Comparison of ENCODE assay signal across 33 cellular contexts in the genomic region with DNA sequence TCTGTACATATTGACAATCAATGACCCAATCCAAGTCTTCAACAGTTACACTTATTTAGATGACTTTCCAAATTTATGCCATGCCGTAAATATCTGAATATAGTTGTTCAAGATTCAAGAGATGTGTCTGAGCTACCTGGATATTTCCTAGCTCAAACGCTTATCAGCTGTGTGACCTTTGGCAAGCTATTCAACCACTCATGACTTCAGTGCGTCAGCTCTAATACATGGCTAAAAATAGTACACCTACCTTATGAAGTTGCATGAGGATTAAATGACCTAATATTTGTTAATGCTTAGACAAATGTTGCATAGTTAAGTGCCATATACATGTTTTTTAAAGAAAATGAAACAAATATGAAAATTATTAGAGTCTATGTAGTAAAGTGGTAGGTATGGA.
"Had no signal": no experiment of that assay in that cellular context is flagged by ENCODE, and none has a peak within 500 bp of the region (broad histone marks: within the 10 kb centered on the region; RNA-seq: fewer than 3 reads in every experiment).

No MANE protein-coding gene starts in this region.

- H3K27me3 ChIP-seq: MG63, SJCRH30 had no signal

- DNase-seq: Kasumi-1, KG1, MG63, NCI-H1048, NCI-H1092 treated with DMSO at 0.1 percent for 48 hours, NCI-H1105 treated with DMSO at 0.1 percent for 48 hours, NCI-H1417, NCI-H1436, NCI-H146, NCI-H1694, NCI-H187, NCI-H1930, NCI-H2029 treated with DMSO at 0.1 percent for 48 hours, NCI-H2081 treated with DMSO at 0.1 percent for 48 hours, NCI-H2107, NCI-H2171, NCI-H226, NCI-H446 treated with DMSO at 0.1 percent for 48 hours, NCI-H510A, NCI-H526, NCI-H69, NCI-H748 treated with DMSO at 0.1 percent for 48 hours, NCI-H82, OCI-M1, PC-3, SHP77, SIG-M5 had no signal

- H3K4me1 ChIP-seq: SJCRH30 had no signal

- H3K36me3 ChIP-seq: MG63, SJCRH30 had no signal

- H3K4me3 ChIP-seq: MG63, SJCRH30, SK-N-MC had no signal

- ATAC-seq: PC-3, Right ventricle myocardium inferior, SK-N-SH treated with all-trans-retinoic acid at 6 μM for 48 hours had no signal

- H3K27ac ChIP-seq: RWPE1, SJCRH30, SK-N-MC had no signal

- FAIRE-seq: RCC 7860 had no signal

- H3K9me3 ChIP-seq: MG63, SJCRH30 had no signal
